In genomic region chr12:60333461-60333860, GRCh38 we compare ENCODE assay signal across 29 cellular contexts.
DNase-seq lines count a peak whose midpoint lies in the region; ATAC-seq, FAIRE-seq and TF ChIP-seq lines count a peak whose summit lies in the region.
"Had no signal": no experiment of that assay in that cellular context is flagged by ENCODE, and none has a peak within 500 bp of the region (broad histone marks: within the 10 kb centered on the region; RNA-seq: fewer than 3 reads in every experiment).

No MANE protein-coding gene starts in this region.

- ATAC-seq in Right ventricle myocardium superior (ENCODE audit: poor library complexity): no peak
- ATAC-seq: activated CD8-positive, alpha-beta T cell treated with anti-CD3 and anti-CD28 coated beads, Interleukin-2, amount 10 ng/mL, durations not matched to agents 7 days and 5 days; esophagus mucosa; gastrocnemius medialis; GM23338; left cardiac atrium had no signal

- no peaks in the 10 kb centered on the region for H3K27me3 ChIP-seq in bronchial epithelial cell (ENCODE audit: control insufficient read depth, insufficient read depth, low read length)
- H3K27me3 ChIP-seq: BLaER1, gastrocnemius medialis, hepatocyte had no signal

- no peaks in the 10 kb centered on the region for H3K36me3 ChIP-seq in bronchial epithelial cell (ENCODE audit: control insufficient read depth, insufficient read depth, low read length)
- H3K36me3 ChIP-seq: BLaER1, gastrocnemius medialis had no signal

- DNase-seq in EL (peak; percentile 16), bronchial epithelial cell (ENCODE audit: low read depth) (peak; percentile 13), glomerular endothelial cell (ENCODE audit: extremely low read depth, low read depth, low spot score) (peak; percentile 20), DMS53 (lab: John Stamatoyannopoulos, UW) (no peak), Right ventricle myocardium superior (no peak), NCI-H1105 treated with DMSO at 0.1 percent for 48 hours (lab: John Stamatoyannopoulos, UW) (no peak), COR-L47 (lab: John Stamatoyannopoulos, UW) (no peak)
- DNase-seq: activated CD8-positive, alpha-beta T cell treated with anti-CD3 and anti-CD28 coated beads, Interleukin-2, amount 10 ng/mL, durations not matched to agents 7 days and 5 days; activated naive CD4-positive, alpha-beta T cell treated with anti-CD3 and anti-CD28 coated beads, Interleukin-2, amount 10 ng/mL, durations not matched to agents 7 days and 5 days; amygdala; caudate nucleus; cortex of kidney; DMS79 treated with DMSO at 0.1 percent for 48 hours; gastrocnemius medialis; KBM-7; left cardiac atrium; NCI-H1417; NCI-H2029 treated with DMSO at 0.1 percent for 48 hours; NCI-H524 treated with DMSO at 0.1 percent for 48 hours; NK-92 treated with Interleukin-12 subunit alpha and Interleukin-12 subunit beta, amount 100 ng/mL, for 24 hours; SHP77; stimulated activated CD4-positive, alpha-beta T cell treated with anti-CD3 and anti-CD28 coated beads, Interleukin-15, amount 100 ng/mL, for 24 hours; stimulated activated CD4-positive, alpha-beta T cell treated with anti-CD3 and anti-CD28 coated beads, Interleukin-4, amount 100 ng/mL, for 4 hours had no signal

- no peak for FAIRE-seq in bronchial epithelial cell (lab: Jason Lieb, UNC)

- TF ChIP-seq CTCF in bronchial epithelial cell (IDR thresholded peaks at IDR 0.05; ENCODE audit: insufficient read depth, low read length, severe bottlenecking): no peak

- intact Hi-C loops in Right ventricle myocardium superior (cut with DNase I): no loop called here

- no peak overlapping the region for H3K4me3 ChIP-seq in bronchial epithelial cell (ENCODE audit: low read depth, low read length)
- H3K4me3 ChIP-seq: BLaER1, gastrocnemius medialis, GM23338, hepatocyte, lung had no signal

TF ChIP-seq in PFSK-1, 5 proteins besides CTCF, POLR2A, EP300 and RAD21:
- TF ChIP-seq POLR2AphosphoS5 (IDR thresholded peaks at IDR 0.05; ENCODE audit: low read depth, low read length): no peak
- TF ChIP-seq REST (IDR thresholded peaks at IDR 0.05; ENCODE audit: insufficient read depth in 1 of 2, low read depth in 2 of 2, low read length in 2 of 2): no peak
- TF ChIP-seq TAF1 (IDR thresholded peaks at IDR 0.05; ENCODE audit: borderline replicate concordance, insufficient read depth, low read length): peak; percentile 20; the same call in 1 of the 2 replicates
- TF ChIP-seq FOXP2 (optimal IDR thresholded peaks at IDR 0.05; ENCODE audit: borderline replicate concordance, extremely low read depth, extremely low read length, insufficient read depth): no peak
- no peak for TF ChIP-seq SIN3A (IDR thresholded peaks at IDR 0.05; ENCODE audit: borderline replicate concordance, insufficient read depth, low read length)

Comparison
In these comparisons a context has a peak if more than half of its experiments do, and no peak if none do; other contexts are left out.
1. DNase-seq: peak in EL (single experiment), bronchial epithelial cell (single experiment) and glomerular endothelial cell (single experiment); none in DMS53 (single experiment), Right ventricle myocardium superior (single experiment), NCI-H1105 treated with DMSO at 0.1 percent for 48 hours (single experiment) and COR-L47 (single experiment).